Comparison of ENCODE assay signal across 7 cellular contexts in genomic region chr11:128323381-128323780, GRCh38.
A peak's percentile ranks its signal among the peaks of the same experiment; 100 is the strongest.
DNase-seq lines count a peak whose midpoint lies in the region; ATAC-seq, FAIRE-seq and TF ChIP-seq lines count a peak whose summit lies in the region.

No MANE protein-coding gene starts in this region.

- DNase-seq in GM12891 (ENCODE audit: insufficient read length, low spot score) (peak; percentile 25), astrocyte (ENCODE audit: low read depth) (no peak), mesothelial cell of epicardium (ENCODE audit: low spot score in 2 of 2, unreplicated experiment in 2 of 2) (no peak), NCI-H1105 treated with DMSO at 0.1 percent for 48 hours (lab: John Stamatoyannopoulos, UW) (no peak), NCI-H2107 treated with DMSO at 0.1 percent for 48 hours (lab: John Stamatoyannopoulos, UW; ENCODE audit: unreplicated experiment) (no peak), substantia nigra (lab: John Stamatoyannopoulos, UW) (no peak)

- no peaks in the 10 kb centered on the region for H3K36me3 ChIP-seq in astrocyte (ENCODE audit: insufficient read depth, low read length)

- H3K4me2 ChIP-seq in astrocyte (ENCODE audit: low read length), result no peak overlapping the region

- H4K20me1 ChIP-seq in astrocyte (ENCODE audit: insufficient read depth, low read length), result no peaks in the 10 kb centered on the region

- no peak for TF ChIP-seq POLR2A in GM12891 (IDR thresholded peaks at IDR 0.05; ENCODE audit: low read depth, low read length)

- peak; percentile 88 for FAIRE-seq in GM12891 (lab: Jason Lieb, UNC)
- FAIRE-seq in astrocyte (lab: Jason Lieb, UNC), result no peak

- peak; percentile 49 for ATAC-seq in HG02870 (IDR thresholded peaks at IDR 0.05; ENCODE audit: unreplicated experiment)

- no peaks in the 10 kb centered on the region for H3K4me1 ChIP-seq in astrocyte (ENCODE audit: insufficient read depth, low read length)

- H3K27me3 Mint-ChIP-seq in astrocyte (ENCODE audit: low read depth, unreplicated experiment) (peaks cover 7% of the 10 kb centered on the region), mesothelial cell of epicardium (ENCODE audit: low read depth) (no peaks in the 10 kb centered on the region)

- H3K4me3 Mint-ChIP-seq in astrocyte (ENCODE audit: unreplicated experiment) (no peak overlapping the region), mesothelial cell of epicardium (no peak overlapping the region)

- H3K27me3 ChIP-seq in astrocyte (ENCODE audit: insufficient read depth, low read length), result no peaks in the 10 kb centered on the region

- no peaks in the 10 kb centered on the region for H3K79me2 ChIP-seq in astrocyte (ENCODE audit: insufficient read depth, low read length)

- H3K9me3 Mint-ChIP-seq in astrocyte (ENCODE audit: unreplicated experiment), result no peaks in the 10 kb centered on the region
- H3K9me3 Mint-ChIP-seq in mesothelial cell of epicardium, result peaks cover 4% of the 10 kb centered on the region

- no peak overlapping the region for H3K9ac ChIP-seq in astrocyte (ENCODE audit: low read length)

- no peaks in the 10 kb centered on the region for H3K36me3 Mint-ChIP-seq in astrocyte (ENCODE audit: low read depth, unreplicated experiment)
- no peaks in the 10 kb centered on the region for H3K36me3 Mint-ChIP-seq in mesothelial cell of epicardium

- no peak overlapping the region for H2AFZ ChIP-seq in astrocyte (ENCODE audit: low read depth, low read length)

- TF ChIP-seq CTCF in astrocyte (IDR thresholded peaks at IDR 0.05; ENCODE audit: insufficient read depth, low read depth, low read length) (peak; percentile 27), mesothelial cell of epicardium (IDR thresholded peaks at IDR 0.05; ENCODE audit: unreplicated experiment) (no peak)

- H3K4me1 Mint-ChIP-seq in astrocyte (ENCODE audit: low read depth, unreplicated experiment), result no peaks in the 10 kb centered on the region
- peaks cover 26% of the 10 kb centered on the region for H3K4me1 Mint-ChIP-seq in mesothelial cell of epicardium

- H3K27ac Mint-ChIP-seq in astrocyte (ENCODE audit: unreplicated experiment) (no peak overlapping the region), mesothelial cell of epicardium (peak overlapping the region; percentile 83)

- H3K9me3 ChIP-seq in astrocyte (ENCODE audit: insufficient read depth, low read depth, low read length), result no peaks in the 10 kb centered on the region

- H3K27ac ChIP-seq in astrocyte (ENCODE audit: low read depth, low read length), result no peak overlapping the region
- H3K27ac ChIP-seq in substantia nigra (ENCODE audit: low read depth, low read length, poor library complexity, severe bottlenecking), result no peak overlapping the region

- H3K4me3 ChIP-seq in astrocyte (ENCODE audit: insufficient read depth, low read depth, low read length), result no peak overlapping the region

TF ChIP-seq in GM12891, 5 proteins besides CTCF, POLR2A, EP300 and RAD21:
- TF ChIP-seq TAF1 (IDR thresholded peaks at IDR 0.05; ENCODE audit: low read depth, low read length) (no peak), POLR2AphosphoS5 (IDR thresholded peaks at IDR 0.05; ENCODE audit: low read depth, low read length) (no peak), SPI1 (IDR thresholded peaks at IDR 0.05; ENCODE audit: low read depth, low read length) (no peak), PAX5 (IDR thresholded peaks at IDR 0.05; ENCODE audit: insufficient read depth, low read length, severe bottlenecking) (no peak), POU2F2 (IDR thresholded peaks at IDR 0.05; ENCODE audit: low read depth, low read length) (no peak)
